1 cellular context compared by ENCODE assay signal in the genomic region with DNA sequence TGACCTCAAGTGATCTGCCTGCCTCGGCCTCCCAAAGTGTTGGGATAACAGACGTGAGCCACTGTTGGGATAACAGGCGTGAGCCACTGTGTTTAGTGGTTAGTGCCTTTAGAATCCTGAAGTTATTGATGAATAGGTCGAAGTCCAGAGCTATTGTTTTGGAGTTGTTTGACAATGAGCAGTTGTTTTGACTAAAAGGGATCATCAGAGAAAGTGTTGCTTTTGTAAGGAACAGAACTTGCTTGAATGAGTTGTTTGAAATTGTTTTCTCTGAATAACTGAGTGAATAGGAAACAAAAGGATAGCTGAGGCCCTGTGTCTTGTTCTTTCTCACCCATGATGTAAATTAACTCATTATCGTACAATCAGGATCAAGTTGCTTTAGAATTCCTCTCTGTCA.
TF ChIP-seq lines count a peak whose summit lies in the region.

No MANE protein-coding gene starts in this region.

TF ChIP-seq in HepG2, 621 proteins besides CTCF, POLR2A, EP300 and RAD21:
- TF ChIP-seq SOX5 (CRISPR knock-in tag; IDR thresholded peaks at IDR 0.05; ENCODE audit: borderline replicate concordance): peak; percentile 68; the same call in 1 of the 2 replicates
- TF ChIP-seq ZMAT3 (CRISPR knock-in tag; conservative IDR thresholded peaks at IDR 0.05): no peak
- no peak for TF ChIP-seq SOX13 (IDR thresholded peaks at IDR 0.05)
- peak in 1 of 2 experiments; percentile 62; a peak in 1 of 4 replicates for TF ChIP-seq SOX13 (CRISPR knock-in tag; conservative IDR thresholded peaks at IDR 0.05 in 1 of 2, IDR thresholded peaks at IDR 0.05 in 1 of 2)
- no peak for TF ChIP-seq HDAC2 (CRISPR knock-in tag; IDR thresholded peaks at IDR 0.05)
